ENCODE assay signal across 14 cellular contexts in the genomic region with DNA sequence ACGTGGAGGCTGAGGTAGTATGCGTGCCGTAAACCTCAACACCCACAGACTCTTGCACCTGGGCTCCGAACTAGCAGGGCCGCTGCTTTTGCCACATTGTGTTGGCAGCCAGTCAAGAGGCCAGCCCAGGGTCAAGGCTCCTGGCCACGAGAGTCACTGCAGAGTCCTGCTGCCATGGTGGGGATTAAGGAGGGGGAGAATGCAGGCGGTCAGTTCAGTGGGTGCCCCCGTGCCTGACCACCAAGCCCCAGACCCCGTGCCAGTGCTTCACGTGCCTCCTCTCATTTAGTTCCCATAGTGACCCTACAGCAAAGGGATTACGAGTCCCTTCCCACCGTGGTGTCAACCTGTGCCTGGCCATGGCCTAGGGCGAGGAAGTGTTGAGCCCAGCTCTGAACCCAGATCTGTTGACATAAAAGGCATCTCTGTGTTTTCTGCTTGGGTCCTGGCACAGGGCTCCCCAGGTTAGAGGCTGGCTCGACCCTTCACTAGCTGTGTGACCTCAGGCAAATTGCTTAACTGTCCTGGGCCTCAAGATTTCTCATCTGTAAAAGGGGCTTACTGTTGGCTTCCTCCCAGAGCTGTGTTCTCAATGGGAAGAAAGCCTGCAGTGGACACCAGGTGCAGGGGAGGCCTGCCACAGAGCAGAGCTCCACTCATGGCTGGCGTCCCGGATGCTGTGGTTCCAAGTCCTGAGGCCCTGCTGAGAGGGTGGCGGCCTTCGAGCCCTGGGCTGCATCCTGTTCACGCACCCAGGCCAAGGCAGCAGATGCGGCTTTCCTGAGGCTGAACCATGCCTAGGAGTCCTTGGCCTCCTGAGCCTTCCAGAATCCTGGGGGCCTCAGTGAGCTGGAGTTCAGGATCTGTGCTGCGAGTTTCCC. TPM values are rescaled to one million over a fixed set of nuclear protein-coding genes. Genes with fewer than 3 reads are reported as not detected.
DNase-seq lines count a peak whose midpoint lies in the region; ATAC-seq and TF ChIP-seq lines count a peak whose summit lies in the region.
"Had no signal": no experiment of that assay in that cellular context is flagged by ENCODE, and none has a peak within 500 bp of the region (broad histone marks: within the 10 kb centered on the region; RNA-seq: fewer than 3 reads in every experiment).

No MANE protein-coding gene starts in this region.

- H3K4me1 Mint-ChIP-seq in activated CD4-positive, alpha-beta memory T cell treated with anti-CD3 and anti-CD28 coated beads, Interleukin-2, amount 10 ng/mL, durations not matched to agents 7 days and 5 days: no peaks in the 10 kb centered on the region
- no peaks in the 10 kb centered on the region for H3K4me1 Mint-ChIP-seq in activated CD4-positive, alpha-beta memory T cell treated with anti-CD3 and anti-CD28 coated beads for 36 hours (ENCODE audit: low read depth)
- H3K4me1 Mint-ChIP-seq in activated naive CD8-positive, alpha-beta T cell treated with anti-CD3 and anti-CD28 coated beads, Interleukin-2, amount 10 ng/mL, durations not matched to agents 7 days and 5 days: peaks cover 7% of the 10 kb centered on the region
- H3K4me1 Mint-ChIP-seq in activated T-helper 17 cell treated with anti-CD3 and anti-CD28 coated beads, Interleukin-2, amount 50 U/mL, for 72 hours: no peaks in the 10 kb centered on the region
- H3K4me1 Mint-ChIP-seq: nephron had no signal

- H3K36me3 ChIP-seq in heart right ventricle: no peaks in the 10 kb centered on the region
- H3K36me3 ChIP-seq in subcutaneous abdominal adipose tissue (ENCODE audit: control insufficient read depth in 5 of 5, insufficient read depth in 5 of 5, low read length in 5 of 5): peaks cover 0 to 7% (median 3%) of the 10 kb centered on the region in 5 donors
- H3K36me3 ChIP-seq: lower lobe of right lung had no signal

- ATAC-seq in activated naive CD8-positive, alpha-beta T cell treated with anti-CD3 and anti-CD28 coated beads, Interleukin-2, amount 10 ng/mL, durations not matched to agents 7 days and 5 days (ENCODE audit: low read depth): peak; percentile 90
- ATAC-seq in heart right ventricle (peak in 6 of 8 donors; percentile 20 to 57 (median 50)), HG03045 (IDR thresholded peaks at IDR 0.05; ENCODE audit: unreplicated experiment) (no peak), GM21786 (IDR thresholded peaks at IDR 0.05; ENCODE audit: unreplicated experiment) (no peak)
- no peak for ATAC-seq in activated T-helper 17 cell treated with anti-CD3 and anti-CD28 coated beads, Interleukin-2, amount 50 U/mL, for 72 hours (replicated peaks)

- H3K4me3 ChIP-seq in heart right ventricle: no peak overlapping the region
- H3K4me3 ChIP-seq in subcutaneous abdominal adipose tissue (ENCODE audit: low read depth in 1 of 5, low read length in 5 of 5): no peak overlapping the region
- H3K4me3 ChIP-seq: hepatocyte, lower lobe of right lung had no signal

- H3K4me1 ChIP-seq in heart right ventricle: peaks cover 0 to 18% (median 6%) of the 10 kb centered on the region in 9 donors
- peaks cover 1 to 27% (median 10%) of the 10 kb centered on the region in 5 donors for H3K4me1 ChIP-seq in subcutaneous abdominal adipose tissue (ENCODE audit: control insufficient read depth in 5 of 5, insufficient read depth in 5 of 5, low read length in 5 of 5)
- H3K4me1 ChIP-seq: lower lobe of right lung had no signal

- WGBS in heart right ventricle, 2 donors: 75 to 79% methylated on average over 21 of the region's 21 CpGs

- intact Hi-C loops in activated CD4-positive, alpha-beta memory T cell treated with anti-CD3 and anti-CD28 coated beads for 36 hours (cut with micrococcal nuclease): no loop called here
- intact Hi-C loops in heart right ventricle (cut with DNase I): no loop called here

- H3K9me3 ChIP-seq in heart right ventricle (no peaks in the 10 kb centered on the region), subcutaneous abdominal adipose tissue (ENCODE audit: control insufficient read depth in 5 of 5, low read length in 5 of 5) (no peaks in the 10 kb centered on the region)
- H3K9me3 ChIP-seq: lower lobe of right lung had no signal

- POLR2A ChIA-PET in activated CD4-positive, alpha-beta memory T cell treated with anti-CD3 and anti-CD28 coated beads, Interleukin-2, amount 10 ng/mL, durations not matched to agents 7 days and 5 days (lab: Charles Lee): no interaction called here
- POLR2A ChIA-PET in activated CD4-positive, alpha-beta memory T cell treated with anti-CD3 and anti-CD28 coated beads for 36 hours (lab: Charles Lee): no interaction called here
- POLR2A ChIA-PET in activated naive CD8-positive, alpha-beta T cell treated with anti-CD3 and anti-CD28 coated beads, Interleukin-2, amount 10 ng/mL, durations not matched to agents 7 days and 5 days (lab: Charles Lee): interaction anchor here (0.5 kb wide), 1 partner anchor 32 kb away, joined by 3 read pairs; no protein-coding TSS in a partner anchor

- no peak overlapping the region for H3K4me3 Mint-ChIP-seq in activated CD4-positive, alpha-beta memory T cell treated with anti-CD3 and anti-CD28 coated beads, Interleukin-2, amount 10 ng/mL, durations not matched to agents 7 days and 5 days
- H3K4me3 Mint-ChIP-seq in activated CD4-positive, alpha-beta memory T cell treated with anti-CD3 and anti-CD28 coated beads for 36 hours: no peak overlapping the region
- no peak overlapping the region for H3K4me3 Mint-ChIP-seq in activated naive CD8-positive, alpha-beta T cell treated with anti-CD3 and anti-CD28 coated beads, Interleukin-2, amount 10 ng/mL, durations not matched to agents 7 days and 5 days
- H3K4me3 Mint-ChIP-seq in activated T-helper 17 cell treated with anti-CD3 and anti-CD28 coated beads, Interleukin-2, amount 50 U/mL, for 72 hours: no peak overlapping the region
- H3K4me3 Mint-ChIP-seq: nephron had no signal

- DNase-seq in activated CD4-positive, alpha-beta memory T cell treated with anti-CD3 and anti-CD28 coated beads, Interleukin-2, amount 10 ng/mL, durations not matched to agents 7 days and 5 days: peak; percentile 30
- no peak for DNase-seq in activated CD4-positive, alpha-beta memory T cell treated with anti-CD3 and anti-CD28 coated beads for 36 hours
- DNase-seq in activated naive CD8-positive, alpha-beta T cell treated with anti-CD3 and anti-CD28 coated beads, Interleukin-2, amount 10 ng/mL, durations not matched to agents 7 days and 5 days: peak; percentile 49
- no peak for DNase-seq in heart right ventricle
- DNase-seq: activated CD4-positive, alpha-beta T cell treated with anti-CD3 and anti-CD28 coated beads for 4 hours; COR-L47; lower lobe of right lung; NCI-H2171 treated with DMSO at 0.1 percent for 48 hours had no signal

- H3K27me3 ChIP-seq in heart right ventricle: peaks cover 0 to 3% (median 0%) of the 10 kb centered on the region in 7 donors
- no peaks in the 10 kb centered on the region for H3K27me3 ChIP-seq in subcutaneous abdominal adipose tissue (ENCODE audit: control insufficient read depth in 5 of 5, insufficient read depth in 4 of 5, low read length in 5 of 5)
- H3K27me3 ChIP-seq: hepatocyte had no signal

- peaks cover 3% of the 10 kb centered on the region for H3K27me3 Mint-ChIP-seq in activated CD4-positive, alpha-beta memory T cell treated with anti-CD3 and anti-CD28 coated beads, Interleukin-2, amount 10 ng/mL, durations not matched to agents 7 days and 5 days
- no peaks in the 10 kb centered on the region for H3K27me3 Mint-ChIP-seq in activated CD4-positive, alpha-beta memory T cell treated with anti-CD3 and anti-CD28 coated beads for 36 hours
- no peaks in the 10 kb centered on the region for H3K27me3 Mint-ChIP-seq in activated naive CD8-positive, alpha-beta T cell treated with anti-CD3 and anti-CD28 coated beads, Interleukin-2, amount 10 ng/mL, durations not matched to agents 7 days and 5 days
- H3K27me3 Mint-ChIP-seq in activated T-helper 17 cell treated with anti-CD3 and anti-CD28 coated beads, Interleukin-2, amount 50 U/mL, for 72 hours: peaks cover 3% of the 10 kb centered on the region

- no peaks in the 10 kb centered on the region for H3K9me3 Mint-ChIP-seq in activated CD4-positive, alpha-beta memory T cell treated with anti-CD3 and anti-CD28 coated beads, Interleukin-2, amount 10 ng/mL, durations not matched to agents 7 days and 5 days
- H3K9me3 Mint-ChIP-seq in activated CD4-positive, alpha-beta memory T cell treated with anti-CD3 and anti-CD28 coated beads for 36 hours: no peaks in the 10 kb centered on the region
- no peaks in the 10 kb centered on the region for H3K9me3 Mint-ChIP-seq in activated naive CD8-positive, alpha-beta T cell treated with anti-CD3 and anti-CD28 coated beads, Interleukin-2, amount 10 ng/mL, durations not matched to agents 7 days and 5 days
- no peaks in the 10 kb centered on the region for H3K9me3 Mint-ChIP-seq in activated T-helper 17 cell treated with anti-CD3 and anti-CD28 coated beads, Interleukin-2, amount 50 U/mL, for 72 hours
- H3K9me3 Mint-ChIP-seq: nephron had no signal

- H3K36me3 Mint-ChIP-seq in activated CD4-positive, alpha-beta memory T cell treated with anti-CD3 and anti-CD28 coated beads, Interleukin-2, amount 10 ng/mL, durations not matched to agents 7 days and 5 days (ENCODE audit: low read depth): no peaks in the 10 kb centered on the region
- H3K36me3 Mint-ChIP-seq in activated CD4-positive, alpha-beta memory T cell treated with anti-CD3 and anti-CD28 coated beads for 36 hours: no peaks in the 10 kb centered on the region
- no peaks in the 10 kb centered on the region for H3K36me3 Mint-ChIP-seq in activated naive CD8-positive, alpha-beta T cell treated with anti-CD3 and anti-CD28 coated beads, Interleukin-2, amount 10 ng/mL, durations not matched to agents 7 days and 5 days
- H3K36me3 Mint-ChIP-seq in activated T-helper 17 cell treated with anti-CD3 and anti-CD28 coated beads, Interleukin-2, amount 50 U/mL, for 72 hours (ENCODE audit: low read depth): no peaks in the 10 kb centered on the region

- CTCF ChIA-PET in activated CD4-positive, alpha-beta memory T cell treated with anti-CD3 and anti-CD28 coated beads, Interleukin-2, amount 10 ng/mL, durations not matched to agents 7 days and 5 days (lab: Charles Lee): interaction anchor here (1.0 kb wide), 1 partner anchor 22 kb away, joined by 3 read pairs; no protein-coding TSS in a partner anchor
- CTCF ChIA-PET in activated CD4-positive, alpha-beta memory T cell treated with anti-CD3 and anti-CD28 coated beads for 36 hours (lab: Charles Lee): interaction anchor here (1.3 kb wide), 1 partner anchor 66 kb away, joined by 4 read pairs; no protein-coding TSS in a partner anchor

- no peak for TF ChIP-seq CTCF in heart right ventricle (IDR thresholded peaks at IDR 0.05)

- no peak overlapping the region for H3K9ac ChIP-seq in subcutaneous abdominal adipose tissue (ENCODE audit: low read length in 5 of 5)

- peak overlapping the region in 3 of 10 donors; percentile 14 to 44 (median 37) for H3K27ac ChIP-seq in heart right ventricle
- H3K27ac ChIP-seq in subcutaneous abdominal adipose tissue (ENCODE audit: low read depth, low read length): peak overlapping the region; percentile 40
- H3K27ac ChIP-seq: lower lobe of right lung had no signal

- no peak overlapping the region for H3K27ac Mint-ChIP-seq in activated CD4-positive, alpha-beta memory T cell treated with anti-CD3 and anti-CD28 coated beads, Interleukin-2, amount 10 ng/mL, durations not matched to agents 7 days and 5 days
- no peak overlapping the region for H3K27ac Mint-ChIP-seq in activated CD4-positive, alpha-beta memory T cell treated with anti-CD3 and anti-CD28 coated beads for 36 hours
- H3K27ac Mint-ChIP-seq in activated naive CD8-positive, alpha-beta T cell treated with anti-CD3 and anti-CD28 coated beads, Interleukin-2, amount 10 ng/mL, durations not matched to agents 7 days and 5 days: no peak overlapping the region
- no peak overlapping the region for H3K27ac Mint-ChIP-seq in activated T-helper 17 cell treated with anti-CD3 and anti-CD28 coated beads, Interleukin-2, amount 50 U/mL, for 72 hours
- H3K27ac Mint-ChIP-seq: nephron had no signal

RNA-seq across cellular contexts. Expression of gene FBLN2, which starts 32.8 kb away (rescaled TPM):
- not detected for total RNA-seq in activated CD4-positive, alpha-beta memory T cell treated with anti-CD3 and anti-CD28 coated beads, Interleukin-2, amount 10 ng/mL, durations not matched to agents 7 days and 5 days
- not detected for total RNA-seq in activated CD4-positive, alpha-beta memory T cell treated with anti-CD3 and anti-CD28 coated beads for 36 hours
- 1 to 10 TPM; 2.6 to 2.7 TPM for total RNA-seq in activated naive CD8-positive, alpha-beta T cell treated with anti-CD3 and anti-CD28 coated beads, Interleukin-2, amount 10 ng/mL, durations not matched to agents 7 days and 5 days
- total RNA-seq in heart right ventricle: 10 to 100 TPM; 35.4 to 78.9 (median 47.0) TPM
- polyA plus RNA-seq in heart right ventricle: 10 to 100 TPM; 20.7 to 55.9 TPM
- under 1 TPM in 1 of 2 donors, not detected in 1; 0.19 TPM for total RNA-seq in activated T-helper 17 cell treated with anti-CD3 and anti-CD28 coated beads, Interleukin-2, amount 50 U/mL, for 72 hours

Comparison
In these comparisons a context has a peak if more than half of its experiments do, and no peak if none do; other contexts are left out.
1. DNase-seq: peak in activated CD4-positive, alpha-beta memory T cell treated with anti-CD3 and anti-CD28 coated beads, Interleukin-2, amount 10 ng/mL, durations not matched to agents 7 days and 5 days (single experiment) and activated naive CD8-positive, alpha-beta T cell treated with anti-CD3 and anti-CD28 coated beads, Interleukin-2, amount 10 ng/mL, durations not matched to agents 7 days and 5 days (single experiment); none in activated CD4-positive, alpha-beta memory T cell treated with anti-CD3 and anti-CD28 coated beads for 36 hours (single experiment) and heart right ventricle (0 of 2).
2. ATAC-seq: peak in activated naive CD8-positive, alpha-beta T cell treated with anti-CD3 and anti-CD28 coated beads, Interleukin-2, amount 10 ng/mL, durations not matched to agents 7 days and 5 days (single experiment) and heart right ventricle (6 of 8); none in HG03045 (single experiment), GM21786 (single experiment) and activated T-helper 17 cell treated with anti-CD3 and anti-CD28 coated beads, Interleukin-2, amount 50 U/mL, for 72 hours (single experiment).
3. RNA of gene FBLN2, which starts 32.8 kb away (total RNA-seq): 35.4 to 78.9 TPM in heart right ventricle; 2.6 to 2.7 TPM in activated naive CD8-positive, alpha-beta T cell treated with anti-CD3 and anti-CD28 coated beads, Interleukin-2, amount 10 ng/mL, durations not matched to agents 7 days and 5 days, 0.19 TPM in activated T-helper 17 cell treated with anti-CD3 and anti-CD28 coated beads, Interleukin-2, amount 50 U/mL, for 72 hours, not detected in activated CD4-positive, alpha-beta memory T cell treated with anti-CD3 and anti-CD28 coated beads for 36 hours and not detected in activated CD4-positive, alpha-beta memory T cell treated with anti-CD3 and anti-CD28 coated beads, Interleukin-2, amount 10 ng/mL, durations not matched to agents 7 days and 5 days; every median in the first group is over 4 times any median in the second.